ENCODE assay signal across 16 cellular contexts in the genomic region with DNA sequence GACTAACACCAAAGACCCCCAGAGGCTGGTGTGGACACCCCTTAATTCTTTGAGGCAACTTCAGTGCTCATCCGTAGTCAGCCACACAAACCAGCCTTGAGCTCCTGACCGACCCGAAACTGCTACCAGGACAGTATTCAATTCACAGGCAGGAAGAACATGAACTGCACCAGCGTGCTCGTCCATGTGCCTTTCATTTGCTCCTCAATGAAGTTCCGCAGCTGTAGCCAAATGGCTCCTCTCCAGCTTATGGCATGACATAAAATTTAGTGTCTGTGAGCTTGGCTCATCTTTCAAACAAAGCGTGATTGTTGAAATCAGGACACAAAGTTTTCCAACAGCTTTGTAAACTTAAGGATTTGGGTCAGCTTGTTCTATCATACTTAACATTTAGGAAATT.
DNase-seq lines count a peak whose midpoint lies in the region; ATAC-seq and TF ChIP-seq lines count a peak whose summit lies in the region.
"Had no signal": no experiment of that assay in that cellular context is flagged by ENCODE, and none has a peak within 500 bp of the region (broad histone marks: within the 10 kb centered on the region; RNA-seq: fewer than 3 reads in every experiment).

No MANE protein-coding gene starts in this region.

- no peaks in the 10 kb centered on the region for H3K9me3 Mint-ChIP-seq in activated T-helper 17 cell treated with anti-CD3 and anti-CD28 coated beads, Interleukin-2, amount 50 U/mL, for 72 hours

- H3K4me3 Mint-ChIP-seq in activated T-helper 17 cell treated with anti-CD3 and anti-CD28 coated beads, Interleukin-2, amount 50 U/mL, for 72 hours: no peak overlapping the region
- H3K4me3 Mint-ChIP-seq: activated naive CD8-positive, alpha-beta T cell had no signal

- H3K27me3 Mint-ChIP-seq in activated T-helper 17 cell treated with anti-CD3 and anti-CD28 coated beads, Interleukin-2, amount 50 U/mL, for 72 hours: peaks cover 11% of the 10 kb centered on the region

- H3K4me1 Mint-ChIP-seq in activated T-helper 17 cell treated with anti-CD3 and anti-CD28 coated beads, Interleukin-2, amount 50 U/mL, for 72 hours: no peaks in the 10 kb centered on the region

- H3K36me3 Mint-ChIP-seq in activated T-helper 17 cell treated with anti-CD3 and anti-CD28 coated beads, Interleukin-2, amount 50 U/mL, for 72 hours (ENCODE audit: low read depth): no peaks in the 10 kb centered on the region
- H3K36me3 Mint-ChIP-seq: activated naive CD8-positive, alpha-beta T cell had no signal

- no peak for ATAC-seq in GM18907 (IDR thresholded peaks at IDR 0.05; ENCODE audit: unreplicated experiment)
- ATAC-seq in activated T-helper 17 cell treated with anti-CD3 and anti-CD28 coated beads, Interleukin-2, amount 50 U/mL, for 72 hours (replicated peaks): no peak
- ATAC-seq: activated CD4-positive, CD25-positive, alpha-beta regulatory T cell treated with anti-CD3 and anti-CD28 coated beads, Interleukin-2, amount 50 U/mL, for 24 hours had no signal

- no peak overlapping the region for H3K27ac Mint-ChIP-seq in activated T-helper 17 cell treated with anti-CD3 and anti-CD28 coated beads, Interleukin-2, amount 50 U/mL, for 72 hours
- H3K27ac Mint-ChIP-seq: activated naive CD8-positive, alpha-beta T cell had no signal

- DNase-seq in AG20443 (ENCODE audit: low spot score): peak; percentile 69
- DNase-seq in LNCaP clone FGC (ENCODE audit: low read depth): peak; percentile 92
- DNase-seq in fibroblast of villous mesenchyme (ENCODE audit: low read depth): peak; percentile 17
- DNase-seq in occipital lobe (lab: John Stamatoyannopoulos, UW): peak; percentile 35
- DNase-seq in hepatic stellate cell (ENCODE audit: low spot score): no peak
- DNase-seq in kidney tubule cell (ENCODE audit: low spot score): no peak
- DNase-seq: activated CD8-positive, alpha-beta memory T cell treated with anti-CD3 and anti-CD28 coated beads, Interleukin-2, amount 50 U/mL, for 48 hours; cerebellar nuclear complex; NCI-H1436 treated with DMSO at 0.1 percent for 48 hours; NCI-H510A; PC-9; stimulated activated naive CD4-positive, alpha-beta T cell had no signal

- no peak for TF ChIP-seq CTCF in LNCaP clone FGC (IDR thresholded peaks at IDR 0.05; ENCODE audit: control insufficient read depth, extremely low read depth, insufficient read depth)
- no peak for TF ChIP-seq CTCF in fibroblast of villous mesenchyme (IDR thresholded peaks at IDR 0.05; ENCODE audit: insufficient read depth, low read depth, low read length)

- H3K4me3 ChIP-seq in LNCaP clone FGC (ENCODE audit: low read depth, low read length) (no peak overlapping the region), fibroblast of villous mesenchyme (ENCODE audit: low read depth, low read length) (no peak overlapping the region)
- H3K4me3 ChIP-seq: PC-9 had no signal

Comparison
In these comparisons a context has a peak if more than half of its experiments do, and no peak if none do; other contexts are left out.
1. DNase-seq: peak in AG20443 (single experiment), LNCaP clone FGC (single experiment), fibroblast of villous mesenchyme (single experiment) and occipital lobe (single experiment); none in hepatic stellate cell (single experiment) and kidney tubule cell (single experiment).